In genomic region chr11:69230856-69231425, GRCh38 we compare ENCODE assay signal across 26 cellular contexts.
DNase-seq lines count a peak whose midpoint lies in the region; ATAC-seq and TF ChIP-seq lines count a peak whose summit lies in the region.
"Had no signal": no experiment of that assay in that cellular context is flagged by ENCODE, and none has a peak within 500 bp of the region (broad histone marks: within the 10 kb centered on the region; RNA-seq: fewer than 3 reads in every experiment).

No MANE protein-coding gene starts in this region.

- no peak overlapping the region for H3K4me3 Mint-ChIP-seq in activated CD4-positive, alpha-beta memory T cell treated with anti-CD3 and anti-CD28 coated beads for 36 hours
- H3K4me3 Mint-ChIP-seq in activated CD4-positive, alpha-beta memory T cell treated with anti-CD3 and anti-CD28 coated beads, Interleukin-2, amount 10 ng/mL, durations not matched to agents 7 days and 5 days: no peak overlapping the region
- H3K4me3 Mint-ChIP-seq: CD4-positive, alpha-beta memory T cell had no signal

- no peaks in the 10 kb centered on the region for H3K4me1 Mint-ChIP-seq in activated CD4-positive, alpha-beta memory T cell treated with anti-CD3 and anti-CD28 coated beads for 36 hours (ENCODE audit: low read depth)
- no peaks in the 10 kb centered on the region for H3K4me1 Mint-ChIP-seq in activated CD4-positive, alpha-beta memory T cell treated with anti-CD3 and anti-CD28 coated beads, Interleukin-2, amount 10 ng/mL, durations not matched to agents 7 days and 5 days
- H3K4me1 Mint-ChIP-seq: CD4-positive, alpha-beta memory T cell had no signal

- CTCF ChIA-PET in activated CD4-positive, alpha-beta memory T cell treated with anti-CD3 and anti-CD28 coated beads for 36 hours (lab: Charles Lee): no interaction called here
- CTCF ChIA-PET in activated CD4-positive, alpha-beta memory T cell treated with anti-CD3 and anti-CD28 coated beads, Interleukin-2, amount 10 ng/mL, durations not matched to agents 7 days and 5 days (lab: Charles Lee): no interaction called here

- H3K27me3 Mint-ChIP-seq in activated CD4-positive, alpha-beta memory T cell treated with anti-CD3 and anti-CD28 coated beads for 36 hours: peaks cover 14% of the 10 kb centered on the region
- peaks cover 15% of the 10 kb centered on the region for H3K27me3 Mint-ChIP-seq in activated CD4-positive, alpha-beta memory T cell treated with anti-CD3 and anti-CD28 coated beads, Interleukin-2, amount 10 ng/mL, durations not matched to agents 7 days and 5 days

- H3K4me1 ChIP-seq in vagina: no peaks in the 10 kb centered on the region
- H3K4me1 ChIP-seq: BLaER1, Caco-2, HAP-1 had no signal

- no peaks in the 10 kb centered on the region for H3K27me3 ChIP-seq in vagina
- H3K27me3 ChIP-seq: BLaER1 had no signal

- H3K27ac ChIP-seq in vagina: no peak overlapping the region
- H3K27ac ChIP-seq: 22Rv1, BLaER1, PC-9 had no signal

- peaks cover 13% of the 10 kb centered on the region for H3K9me3 Mint-ChIP-seq in activated CD4-positive, alpha-beta memory T cell treated with anti-CD3 and anti-CD28 coated beads for 36 hours
- peaks cover 2% of the 10 kb centered on the region for H3K9me3 Mint-ChIP-seq in activated CD4-positive, alpha-beta memory T cell treated with anti-CD3 and anti-CD28 coated beads, Interleukin-2, amount 10 ng/mL, durations not matched to agents 7 days and 5 days

- no peak for ATAC-seq in sciatic nerve
- no peak for ATAC-seq in GM18505 (IDR thresholded peaks at IDR 0.05; ENCODE audit: unreplicated experiment)
- no peak for ATAC-seq in HG03442 (IDR thresholded peaks at IDR 0.05; ENCODE audit: unreplicated experiment)

- H3K4me3 ChIP-seq in vagina: no peak overlapping the region
- H3K4me3 ChIP-seq: BLaER1, HAP-1, PC-9 had no signal

- POLR2A ChIA-PET in activated CD4-positive, alpha-beta memory T cell treated with anti-CD3 and anti-CD28 coated beads for 36 hours (lab: Charles Lee): no interaction called here
- POLR2A ChIA-PET in activated CD4-positive, alpha-beta memory T cell treated with anti-CD3 and anti-CD28 coated beads, Interleukin-2, amount 10 ng/mL, durations not matched to agents 7 days and 5 days (lab: Charles Lee): no interaction called here

- no peaks in the 10 kb centered on the region for H3K9me3 ChIP-seq in vagina
- H3K9me3 ChIP-seq: HAP-1 had no signal

- TF ChIP-seq CTCF in vagina (IDR thresholded peaks at IDR 0.05): no peak

- no peak overlapping the region for H3K27ac Mint-ChIP-seq in activated CD4-positive, alpha-beta memory T cell treated with anti-CD3 and anti-CD28 coated beads for 36 hours
- no peak overlapping the region for H3K27ac Mint-ChIP-seq in activated CD4-positive, alpha-beta memory T cell treated with anti-CD3 and anti-CD28 coated beads, Interleukin-2, amount 10 ng/mL, durations not matched to agents 7 days and 5 days
- H3K27ac Mint-ChIP-seq: CD4-positive, alpha-beta memory T cell had no signal

- intact Hi-C loops in activated CD4-positive, alpha-beta memory T cell treated with anti-CD3 and anti-CD28 coated beads for 36 hours (cut with micrococcal nuclease): no loop called here
- intact Hi-C loops in sciatic nerve (cut with DNase I): loop anchor here (5.0 kb wide), 1 partner anchor 1544 kb away; no protein-coding TSS in a partner anchor
- intact Hi-C loops in vagina (cut with DNase I): no loop called here

- H3K36me3 ChIP-seq in vagina: no peaks in the 10 kb centered on the region
- H3K36me3 ChIP-seq: BLaER1, HAP-1 had no signal

- TF ChIP-seq POLR2A in vagina (IDR thresholded peaks at IDR 0.05): no peak
- no peak for TF ChIP-seq POLR2A in GM18505 (IDR thresholded peaks at IDR 0.05; ENCODE audit: borderline replicate concordance, extremely low read depth, insufficient read depth, insufficient read length)

- DNase-seq in activated CD4-positive, alpha-beta memory T cell treated with anti-CD3 and anti-CD28 coated beads for 36 hours: peak; percentile 2
- DNase-seq in activated CD4-positive, alpha-beta memory T cell treated with anti-CD3 and anti-CD28 coated beads, Interleukin-2, amount 10 ng/mL, durations not matched to agents 7 days and 5 days: no peak
- DNase-seq in ecto neural progenitor cell (ENCODE audit: low spot score): peak; percentile 20
- DNase-seq in sciatic nerve (ENCODE audit: low spot score): peak; percentile 22
- peak; percentile 47 to 77 for DNase-seq in vagina (ENCODE audit: extremely low spot score in 2 of 2)
- no peak for DNase-seq in activated CD4-positive, alpha-beta T cell treated with anti-CD3 and anti-CD28 coated beads, Interleukin-2, amount 50 U/mL, for 4 hours
- DNase-seq: ACHN; CD4-positive, alpha-beta memory T cell; DMS 273 treated with DMSO at 0.1 percent for 48 hours; DMS79 treated with DMSO at 0.1 percent for 48 hours; Karpas-422; MV-4-11; NCI-H1105 treated with DMSO at 0.1 percent for 48 hours; NCI-H2029 treated with DMSO at 0.1 percent for 48 hours; NCI-H226; NCI-H510A treated with DMSO at 0.1 percent for 48 hours; NCI-H748 treated with DMSO at 0.1 percent for 48 hours; RPMI8226; SHP77 had no signal

- H3K36me3 Mint-ChIP-seq in activated CD4-positive, alpha-beta memory T cell treated with anti-CD3 and anti-CD28 coated beads for 36 hours: peaks cover 2% of the 10 kb centered on the region
- no peaks in the 10 kb centered on the region for H3K36me3 Mint-ChIP-seq in activated CD4-positive, alpha-beta memory T cell treated with anti-CD3 and anti-CD28 coated beads, Interleukin-2, amount 10 ng/mL, durations not matched to agents 7 days and 5 days (ENCODE audit: low read depth)

Comparison
In these comparisons a context has a peak if more than half of its experiments do, and no peak if none do; other contexts are left out.
1. DNase-seq: peak in activated CD4-positive, alpha-beta memory T cell treated with anti-CD3 and anti-CD28 coated beads for 36 hours (single experiment), ecto neural progenitor cell (single experiment), sciatic nerve (single experiment) and vagina (2 of 2); none in activated CD4-positive, alpha-beta memory T cell treated with anti-CD3 and anti-CD28 coated beads, Interleukin-2, amount 10 ng/mL, durations not matched to agents 7 days and 5 days (single experiment) and activated CD4-positive, alpha-beta T cell treated with anti-CD3 and anti-CD28 coated beads, Interleukin-2, amount 50 U/mL, for 4 hours (0 of 2).